21 cellular contexts compared by ENCODE assay signal in the genomic region with DNA sequence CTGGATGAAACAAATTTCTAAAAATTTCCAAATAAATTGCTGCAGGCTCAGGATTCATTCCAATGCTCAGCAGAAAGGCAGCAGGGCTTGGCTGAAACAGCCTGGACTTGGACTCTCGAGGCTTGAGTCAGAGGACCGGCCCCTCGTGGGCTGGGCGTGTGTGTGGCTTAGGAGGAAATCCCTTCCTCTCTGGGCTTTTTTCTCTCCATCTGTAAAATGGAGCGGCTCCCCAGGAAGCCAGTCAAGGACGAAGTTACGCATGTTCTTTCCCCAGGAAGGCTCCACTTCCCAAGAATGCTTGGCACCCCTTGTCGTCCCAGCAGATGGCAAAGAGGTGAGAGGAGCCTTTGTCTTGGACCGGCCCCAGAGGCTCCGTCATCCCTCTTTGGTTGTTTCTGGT. TPM values are rescaled to one million over a fixed set of nuclear protein-coding genes. Genes with fewer than 3 reads are reported as not detected.
DNase-seq lines count a peak whose midpoint lies in the region; ATAC-seq and TF ChIP-seq lines count a peak whose summit lies in the region.
"Had no signal": no experiment of that assay in that cellular context is flagged by ENCODE, and none has a peak within 500 bp of the region (broad histone marks: within the 10 kb centered on the region; RNA-seq: fewer than 3 reads in every experiment).

No MANE protein-coding gene starts in this region.

- TF ChIP-seq CTCF in WTC11 (IDR thresholded peaks at IDR 0.05) (no peak), fibroblast of the aortic adventitia (IDR thresholded peaks at IDR 0.05; ENCODE audit: insufficient read depth, low read length) (no peak), coronary artery (IDR thresholded peaks at IDR 0.05) (no peak)

- H3K27ac Mint-ChIP-seq in WTC11, result no peak overlapping the region
- H3K27ac Mint-ChIP-seq: B cell, CD14-positive monocyte had no signal

- DNase-seq in GM03348 (ENCODE audit: low spot score) (peak; percentile 55), WTC11 (ENCODE audit: low spot score) (no peak), fibroblast of the aortic adventitia (ENCODE audit: low read depth) (peak; percentile 49), posterior vena cava (ENCODE audit: low spot score) (peak; percentile 85), coronary artery (ENCODE audit: low spot score) (no peak), T-helper 2 cell (no peak)
- no peak for DNase-seq in activated CD8-positive, alpha-beta memory T cell treated with anti-CD3 and anti-CD28 coated beads, Interleukin-2, amount 50 U/mL, for 4 hours
- DNase-seq: DMS53, GF-D8, Karpas-422, NCI-H1694, NCI-H2081, NCI-H2171, NCI-H526, OCI-M1 had no signal

- no peaks in the 10 kb centered on the region for H3K9me3 Mint-ChIP-seq in WTC11
- H3K9me3 Mint-ChIP-seq: CD14-positive monocyte had no signal

- CTCF ChIA-PET in WTC11 (lab: Charles Lee), result interaction anchor here (0.7 kb wide), 1 partner anchor 24 kb away, joined by 4 read pairs; no protein-coding TSS in a partner anchor

- H3K4me1 Mint-ChIP-seq in WTC11, result peaks cover 9% of the 10 kb centered on the region
- H3K4me1 Mint-ChIP-seq: B cell had no signal

- H3K27ac ChIP-seq in coronary artery, result no peak overlapping the region
- H3K27ac ChIP-seq: SJSA1 had no signal

- intact Hi-C loops in posterior vena cava (cut with DNase I), result no loop called here

- peaks cover 9% of the 10 kb centered on the region for H3K27me3 Mint-ChIP-seq in WTC11 (ENCODE audit: low read depth)
- H3K27me3 Mint-ChIP-seq: B cell had no signal

- H3K4me3 ChIP-seq in fibroblast of the aortic adventitia (ENCODE audit: low read depth, low read length), result no peak overlapping the region
- no peak overlapping the region for H3K4me3 ChIP-seq in coronary artery
- H3K4me3 ChIP-seq: SJSA1 had no signal

- H3K36me3 Mint-ChIP-seq in WTC11, result peaks cover 10% of the 10 kb centered on the region

- POLR2A ChIA-PET in WTC11 (lab: Charles Lee), result no interaction called here

- H3K4me3 Mint-ChIP-seq in WTC11, result no peak overlapping the region
- H3K4me3 Mint-ChIP-seq: B cell, CD14-positive monocyte had no signal

- 0 out of 2 replicates have a peak, but pooled peaks have one; percentile 33 for ATAC-seq in WTC11
- no peak for ATAC-seq in GM19463 (IDR thresholded peaks at IDR 0.05; ENCODE audit: unreplicated experiment)

TF ChIP-seq in WTC11, 78 proteins besides CTCF, POLR2A, EP300 and RAD21:
- TF ChIP-seq, protein P1, sequence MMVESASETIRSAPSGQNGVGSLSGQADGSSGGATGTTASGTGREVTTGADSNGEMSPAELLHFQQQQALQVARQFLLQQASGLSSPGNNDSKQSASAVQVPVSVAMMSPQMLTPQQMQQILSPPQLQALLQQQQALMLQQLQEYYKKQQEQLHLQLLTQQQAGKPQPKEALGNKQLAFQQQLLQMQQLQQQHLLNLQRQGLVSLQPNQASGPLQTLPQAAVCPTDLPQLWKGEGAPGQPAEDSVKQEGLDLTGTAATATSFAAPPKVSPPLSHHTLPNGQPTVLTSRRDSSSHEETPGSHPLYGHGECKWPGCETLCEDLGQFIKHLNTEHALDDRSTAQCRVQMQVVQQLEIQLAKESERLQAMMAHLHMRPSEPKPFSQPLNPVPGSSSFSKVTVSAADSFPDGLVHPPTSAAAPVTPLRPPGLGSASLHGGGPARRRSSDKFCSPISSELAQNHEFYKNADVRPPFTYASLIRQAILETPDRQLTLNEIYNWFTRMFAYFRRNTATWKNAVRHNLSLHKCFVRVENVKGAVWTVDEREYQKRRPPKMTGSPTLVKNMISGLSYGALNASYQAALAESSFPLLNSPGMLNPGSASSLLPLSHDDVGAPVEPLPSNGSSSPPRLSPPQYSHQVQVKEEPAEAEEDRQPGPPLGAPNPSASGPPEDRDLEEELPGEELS (CRISPR knock-in tag; IDR thresholded peaks at IDR 0.05), result no peak
- TF ChIP-seq, protein P2, sequence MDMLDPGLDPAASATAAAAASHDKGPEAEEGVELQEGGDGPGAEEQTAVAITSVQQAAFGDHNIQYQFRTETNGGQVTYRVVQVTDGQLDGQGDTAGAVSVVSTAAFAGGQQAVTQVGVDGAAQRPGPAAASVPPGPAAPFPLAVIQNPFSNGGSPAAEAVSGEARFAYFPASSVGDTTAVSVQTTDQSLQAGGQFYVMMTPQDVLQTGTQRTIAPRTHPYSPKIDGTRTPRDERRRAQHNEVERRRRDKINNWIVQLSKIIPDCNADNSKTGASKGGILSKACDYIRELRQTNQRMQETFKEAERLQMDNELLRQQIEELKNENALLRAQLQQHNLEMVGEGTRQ (CRISPR knock-in tag; IDR thresholded peaks at IDR 0.05), result no peak
- no peak for TF ChIP-seq SMAD3 (CRISPR knock-in tag; IDR thresholded peaks at IDR 0.05; ENCODE audit: borderline replicate concordance)
- no peak for TF ChIP-seq CBFB (CRISPR knock-in tag; IDR thresholded peaks at IDR 0.05; ENCODE audit: low read depth)
- TF ChIP-seq NR3C1 (CRISPR knock-in tag; conservative IDR thresholded peaks at IDR 0.05; ENCODE audit: low read depth), result no peak
- no peak for TF ChIP-seq CREM (CRISPR knock-in tag; IDR thresholded peaks at IDR 0.05)
- no peak for TF ChIP-seq GABPB1 (CRISPR knock-in tag; IDR thresholded peaks at IDR 0.05)

RNA-seq across cellular contexts. Expression of gene SLC46A1, which starts 13.5 kb away (rescaled TPM):
- total RNA-seq in WTC11 (2021) (5.7 to 6.7 TPM (median 6.6 TPM) in 3 replicates), fibroblast of the aortic adventitia (ENCODE audit: low replicate concordance) (2.0 and 7.9 TPM in 2 replicates), posterior vena cava (10 to 100 TPM in 1 of 2 donors, 1 to 10 TPM in 1; 6.0 to 10.6 TPM)

RNA-seq across cellular contexts. Expression of gene SARM1, which starts 21.0 kb away (rescaled TPM):
- total RNA-seq in WTC11 (2021) (3.8 to 4.7 TPM (median 4.7 TPM) in 3 replicates), fibroblast of the aortic adventitia (ENCODE audit: low replicate concordance) (7.8 and 9.0 TPM in 2 replicates), posterior vena cava (10 to 100 TPM; 15.0 to 16.1 TPM)

RNA-seq across cellular contexts. Expression of gene VTN, which starts 22.4 kb away (rescaled TPM):
- total RNA-seq in WTC11 (2021) (0.82 to 1.6 TPM (median 1.3 TPM) in 3 replicates), fibroblast of the aortic adventitia (ENCODE audit: low replicate concordance) (0.09 and 0.82 TPM in 2 replicates), posterior vena cava (1 to 10 TPM; 1.8 to 5.4 TPM)
- total RNA-seq: H1, M059J had no signal

RNA-seq across cellular contexts. Expression of gene SEBOX, which starts 27.5 kb away (rescaled TPM):
- total RNA-seq in WTC11 (2021) (not detected in 3 replicates), fibroblast of the aortic adventitia (ENCODE audit: low replicate concordance) (not detected in 2 replicates), posterior vena cava (not detected)
- total RNA-seq: B cell, H1, M059J, SJSA1 had no signal

RNA-seq across cellular contexts. Expression of gene POLDIP2, which starts 35.2 kb away (rescaled TPM):
- 79.2 to 85.4 TPM (median 79.7 TPM) in 3 replicates for total RNA-seq in WTC11 (2021)
- 22.9 and 66.6 TPM in 2 replicates for total RNA-seq in fibroblast of the aortic adventitia (ENCODE audit: low replicate concordance)
- total RNA-seq in posterior vena cava, result 10 to 100 TPM; 53.5 to 54.4 TPM

Comparison
In these comparisons a context has a peak if more than half of its experiments do, and no peak if none do; other contexts are left out.
1. DNase-seq: peak in GM03348 (single experiment), fibroblast of the aortic adventitia (single experiment) and posterior vena cava (single experiment); none in WTC11 (single experiment), coronary artery (single experiment), T-helper 2 cell (0 of 5) and activated CD8-positive, alpha-beta memory T cell treated with anti-CD3 and anti-CD28 coated beads, Interleukin-2, amount 50 U/mL, for 4 hours (single experiment).